9 cellular contexts compared by ENCODE assay signal in genomic region chr12:93979189-93979588, GRCh38.
DNase-seq lines count a peak whose midpoint lies in the region; ATAC-seq, FAIRE-seq and TF ChIP-seq lines count a peak whose summit lies in the region.
"Had no signal": no experiment of that assay in that cellular context is flagged by ENCODE, and none has a peak within 500 bp of the region (broad histone marks: within the 10 kb centered on the region; RNA-seq: fewer than 3 reads in every experiment).

No MANE protein-coding gene starts in this region.

- no peak overlapping the region for H3K9ac ChIP-seq in Karpas-422 (ENCODE audit: low read length)
- no peak overlapping the region for H3K9ac ChIP-seq in liver (ENCODE audit: low read depth in 1 of 2, low read length in 2 of 2)

- peak; percentile 88 to 91 for TF ChIP-seq RAD21 in liver (IDR thresholded peaks at IDR 0.05)

- no peak overlapping the region for H2AFZ ChIP-seq in Karpas-422 (ENCODE audit: low read length)

- ATAC-seq in activated CD4-positive, CD25-positive, alpha-beta regulatory T cell treated with anti-CD3 and anti-CD28 coated beads, Interleukin-2, amount 50 U/mL, for 24 hours = no peak

- no peaks in the 10 kb centered on the region for H3K27me3 ChIP-seq in Karpas-422 (ENCODE audit: low read length)
- no peaks in the 10 kb centered on the region for H3K27me3 ChIP-seq in liver (ENCODE audit: control insufficient read depth in 4 of 4, insufficient read depth in 4 of 4, low read length in 3 of 4)
- H3K27me3 ChIP-seq in MG63 = no peaks in the 10 kb centered on the region

- no peaks in the 10 kb centered on the region for H3K36me3 ChIP-seq in Karpas-422 (ENCODE audit: insufficient read depth, low read length)
- H3K36me3 ChIP-seq in liver (ENCODE audit: control insufficient read depth in 4 of 4, insufficient read depth in 3 of 4, low read depth in 1 of 4, low read length in 3 of 4) = no peaks in the 10 kb centered on the region
- H3K36me3 ChIP-seq in MG63 = no peaks in the 10 kb centered on the region

- no peaks in the 10 kb centered on the region for H3K9me2 ChIP-seq in Karpas-422 (replicated peaks; ENCODE audit: insufficient read depth, low read length)

- TF ChIP-seq POLR2A in H54 (IDR thresholded peaks at IDR 0.05; ENCODE audit: low read depth, low read length) = no peak

- peak; percentile 15 for DNase-seq in CD1c-positive myeloid dendritic cell (ENCODE audit: extremely low spot score)
- peak; percentile 72 for DNase-seq in Karpas-422
- DNase-seq in astrocyte of the hippocampus (ENCODE audit: low read depth, low spot score) = peak; percentile 44
- DNase-seq in NCI-H524 treated with DMSO at 0.1 percent for 48 hours (lab: John Stamatoyannopoulos, UW) = no peak
- DNase-seq in MG63 = no peak
- DNase-seq in H54 (ENCODE audit: insufficient read length, low spot score) = no peak
- DNase-seq: activated naive CD8-positive, alpha-beta T cell treated with anti-CD3 and anti-CD28 coated beads, Interleukin-2, amount 10 ng/mL, durations not matched to agents 7 days and 5 days had no signal

- H3K4me2 ChIP-seq in Karpas-422 (ENCODE audit: low read depth, low read length, poor library complexity, severe bottlenecking) = no peak overlapping the region

- no peak for FAIRE-seq in H54 (lab: Jason Lieb, UNC)

- H4K20me1 ChIP-seq in Karpas-422 (ENCODE audit: insufficient read depth, low read depth, low read length) = no peaks in the 10 kb centered on the region

- TF ChIP-seq CTCF in liver (IDR thresholded peaks at IDR 0.05; ENCODE audit: low read depth, low read length, missing input control) = peak; percentile 56

- 57% methylated on average over 2 of the region's 2 CpGs for WGBS in liver

- no peaks in the 10 kb centered on the region for H3K79me2 ChIP-seq in Karpas-422 (ENCODE audit: low read length)

- H3K27ac ChIP-seq in Karpas-422 (ENCODE audit: low read length) (no peak overlapping the region), liver (ENCODE audit: low read depth in 1 of 2, low read length in 2 of 2) (no peak overlapping the region)

- H3K4me3 ChIP-seq in Karpas-422 (ENCODE audit: low read length) (no peak overlapping the region), liver (ENCODE audit: low read depth in 1 of 3, low read length in 3 of 3) (no peak overlapping the region), MG63 (no peak overlapping the region)

- H3K9me3 ChIP-seq in Karpas-422 (ENCODE audit: low read length) (no peaks in the 10 kb centered on the region), liver (ENCODE audit: control insufficient read depth in 4 of 4, low read length in 3 of 4) (no peaks in the 10 kb centered on the region), MG63 (no peaks in the 10 kb centered on the region; the same call in 1 of the 2 replicates)

- H3K4me1 ChIP-seq in Karpas-422 (ENCODE audit: low read length) (no peaks in the 10 kb centered on the region), liver (ENCODE audit: control insufficient read depth in 4 of 4, insufficient read depth in 4 of 4, low read length in 3 of 4) (peaks cover 0 to 3% (median 1%) of the 10 kb centered on the region in 4 donors)

TF ChIP-seq in liver, 16 proteins besides CTCF, POLR2A, EP300 and RAD21:
- TF ChIP-seq JUND (IDR thresholded peaks at IDR 0.05) = no peak
- TF ChIP-seq RXRA (IDR thresholded peaks at IDR 0.05) = peak in 1 of 2 donors; percentile 34

Comparison
In these comparisons a context has a peak if more than half of its experiments do, and no peak if none do; other contexts are left out.
1. DNase-seq: peak in CD1c-positive myeloid dendritic cell (single experiment), Karpas-422 (single experiment) and astrocyte of the hippocampus (single experiment); none in NCI-H524 treated with DMSO at 0.1 percent for 48 hours (single experiment), MG63 (single experiment) and H54 (single experiment).